21 cellular contexts compared by ENCODE assay signal in the genomic region with DNA sequence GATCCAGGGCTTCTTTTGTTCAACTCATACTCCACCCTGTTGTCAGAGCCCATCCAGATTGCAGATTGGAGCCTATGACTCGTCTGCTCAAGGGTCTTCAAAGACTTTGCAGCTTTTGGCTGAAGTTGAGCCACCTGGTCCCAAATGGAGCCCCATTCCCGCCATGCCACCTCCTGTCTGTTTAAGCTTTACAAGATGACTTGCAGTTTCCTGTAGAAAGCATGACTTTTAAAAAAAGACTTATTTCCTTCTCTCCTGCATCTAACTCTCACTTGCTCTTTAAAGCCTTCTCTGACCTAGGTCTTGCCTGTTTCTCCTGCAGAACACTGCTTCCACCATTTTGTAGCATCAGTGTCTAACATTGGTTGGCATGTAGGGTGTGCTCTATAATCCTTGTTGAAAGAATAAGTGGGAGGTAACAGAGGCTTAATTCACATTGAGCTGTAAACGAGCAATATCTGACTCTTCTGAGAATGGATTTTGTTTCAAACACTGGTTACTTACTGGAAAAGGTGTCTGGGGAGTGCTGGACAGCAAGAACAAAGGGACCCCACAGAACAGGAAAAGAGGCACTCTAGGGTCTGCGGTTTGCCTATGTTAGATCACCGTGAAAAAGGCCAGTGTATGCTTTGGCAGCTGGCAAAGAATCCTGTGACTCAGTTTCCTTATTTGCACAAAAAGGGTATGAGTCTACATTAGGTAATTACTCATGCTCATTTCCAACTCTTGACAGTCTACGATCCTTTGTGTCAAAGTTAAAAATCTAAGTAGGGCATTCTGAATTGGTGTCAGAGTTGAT. TPM values are rescaled to one million over a fixed set of nuclear protein-coding genes. Genes with fewer than 3 reads are reported as not detected.
DNase-seq lines count a peak whose midpoint lies in the region; ATAC-seq and TF ChIP-seq lines count a peak whose summit lies in the region.
"Had no signal": no experiment of that assay in that cellular context is flagged by ENCODE, and none has a peak within 500 bp of the region (broad histone marks: within the 10 kb centered on the region; RNA-seq: fewer than 3 reads in every experiment).

No MANE protein-coding gene starts in this region.

- H3K4me3 Mint-ChIP-seq in chondrocyte (ENCODE audit: unreplicated experiment) = no peak overlapping the region
- H3K4me3 Mint-ChIP-seq: activated CD8-positive, alpha-beta T cell treated with anti-CD3 and anti-CD28 coated beads, Interleukin-2, amount 10 ng/mL, durations not matched to agents 7 days and 5 days; dendritic cell treated with granulocyte-macrophage colony-stimulating factor and Interleukin-4, amounts not matched to agents 40 ng/mL and 50 ng/mL, for 4 days; immature natural killer cell had no signal

- TF ChIP-seq CTCF in chondrocyte (IDR thresholded peaks at IDR 0.05) (no peak), RWPE1 (conservative IDR thresholded peaks at IDR 0.05; ENCODE audit: low read depth) (no peak)

- H3K4me2 ChIP-seq in BLaER1 (peak overlapping the region; percentile 46), Karpas-422 (ENCODE audit: low read depth, low read length, poor library complexity, severe bottlenecking) (no peak overlapping the region)

- CTCF ChIA-PET in RWPE1 (lab: Yijun Ruan, JAX) = no interaction called here

- H3K4me1 ChIP-seq in BLaER1 = peaks cover 13% of the 10 kb centered on the region
- H3K4me1 ChIP-seq in Karpas-422 (ENCODE audit: low read length) = no peaks in the 10 kb centered on the region
- H3K4me1 ChIP-seq: breast epithelium, SJCRH30 had no signal

- H3K36me3 Mint-ChIP-seq in chondrocyte (ENCODE audit: low read depth) = peaks cover 4% of the 10 kb centered on the region

- H3K36me3 ChIP-seq in BLaER1 = peaks cover 30% of the 10 kb centered on the region
- no peaks in the 10 kb centered on the region for H3K36me3 ChIP-seq in Karpas-422 (ENCODE audit: insufficient read depth, low read length)
- H3K36me3 ChIP-seq: breast epithelium had no signal

- no peaks in the 10 kb centered on the region for H3K27me3 ChIP-seq in BLaER1
- H3K27me3 ChIP-seq in Karpas-422 (ENCODE audit: low read length) = no peaks in the 10 kb centered on the region
- H3K27me3 ChIP-seq: breast epithelium, SJCRH30, upper lobe of left lung had no signal

- DNase-seq in Daoy (ENCODE audit: low read depth) (peak; percentile 90), RKO (ENCODE audit: low spot score) (peak; percentile 51), chondrocyte (ENCODE audit: low spot score) (no peak), RWPE1 (ENCODE audit: low spot score) (no peak), middle frontal gyrus (ENCODE audit: extremely low spot score, low spot score) (no peak), Karpas-422 (no peak)
- DNase-seq: activated CD8-positive, alpha-beta T cell treated with anti-CD3 and anti-CD28 coated beads, Interleukin-2, amount 10 ng/mL, durations not matched to agents 7 days and 5 days; activated T-cell treated with anti-CD3 and anti-CD28 coated beads, Interleukin-2, amount 50 U/mL, for 1 hour; COR-L47; foreskin fibroblast; immature natural killer cell; left ventricle myocardium superior; NCI-H187 treated with DMSO at 0.1 percent for 48 hours; NCI-H774; nucleus accumbens; SJCRH30; upper lobe of left lung had no signal

- no peak overlapping the region for H2AFZ ChIP-seq in Karpas-422 (ENCODE audit: low read length)

- peaks cover 30% of the 10 kb centered on the region for H3K4me1 Mint-ChIP-seq in chondrocyte (ENCODE audit: low read depth)

- H4K20me1 ChIP-seq in BLaER1 (peaks cover 92% of the 10 kb centered on the region), Karpas-422 (ENCODE audit: insufficient read depth, low read depth, low read length) (peaks cover 67% of the 10 kb centered on the region)

- no peaks in the 10 kb centered on the region for H3K27me3 Mint-ChIP-seq in chondrocyte (ENCODE audit: low read depth)
- H3K27me3 Mint-ChIP-seq: dendritic cell treated with granulocyte-macrophage colony-stimulating factor and Interleukin-4, amounts not matched to agents 40 ng/mL and 50 ng/mL, for 4 days had no signal

- H3K9ac ChIP-seq in BLaER1 (no peak overlapping the region), Karpas-422 (ENCODE audit: low read length) (no peak overlapping the region)

- peaks cover 48% of the 10 kb centered on the region for H3K79me2 ChIP-seq in Karpas-422 (ENCODE audit: low read length)

- H3K27ac Mint-ChIP-seq in chondrocyte (ENCODE audit: unreplicated experiment) = peak overlapping the region; percentile 37
- H3K27ac Mint-ChIP-seq: activated CD8-positive, alpha-beta T cell treated with anti-CD3 and anti-CD28 coated beads, Interleukin-2, amount 10 ng/mL, durations not matched to agents 7 days and 5 days; dendritic cell treated with granulocyte-macrophage colony-stimulating factor and Interleukin-4, amounts not matched to agents 40 ng/mL and 50 ng/mL, for 4 days had no signal

- no peaks in the 10 kb centered on the region for H3K9me3 ChIP-seq in BLaER1
- H3K9me3 ChIP-seq in Karpas-422 (ENCODE audit: low read length) = no peaks in the 10 kb centered on the region
- H3K9me3 ChIP-seq: breast epithelium, SJCRH30, upper lobe of left lung had no signal

- H3K9me3 Mint-ChIP-seq in chondrocyte (ENCODE audit: low read depth) = no peaks in the 10 kb centered on the region
- H3K9me3 Mint-ChIP-seq: dendritic cell treated with granulocyte-macrophage colony-stimulating factor and Interleukin-4, amounts not matched to agents 40 ng/mL and 50 ng/mL, for 4 days; immature natural killer cell had no signal

- H3K27ac ChIP-seq in BLaER1 (no peak overlapping the region; the same call in 1 of the 2 replicates), RWPE1 (no peak overlapping the region), Karpas-422 (ENCODE audit: low read length) (no peak overlapping the region)
- H3K27ac ChIP-seq: breast epithelium, SJCRH30, upper lobe of left lung had no signal

- POLR2A ChIA-PET in RWPE1 (lab: Yijun Ruan, JAX; ENCODE audit: low non-redundant PET) = no interaction called here

- ATAC-seq in HG03565 (IDR thresholded peaks at IDR 0.05; ENCODE audit: unreplicated experiment) = no peak
- ATAC-seq: activated CD8-positive, alpha-beta T cell treated with anti-CD3 and anti-CD28 coated beads, Interleukin-2, amount 10 ng/mL, durations not matched to agents 7 days and 5 days; left ventricle myocardium superior had no signal

- H3K9me2 ChIP-seq in Karpas-422 (replicated peaks; ENCODE audit: insufficient read depth, low read length) = no peaks in the 10 kb centered on the region

- H3K4me3 ChIP-seq in BLaER1 = no peak overlapping the region
- no peak overlapping the region for H3K4me3 ChIP-seq in Karpas-422 (ENCODE audit: low read length)
- H3K4me3 ChIP-seq: breast epithelium, SJCRH30, upper lobe of left lung had no signal

RNA-seq across cellular contexts. Expression of a gene that starts 30.3 kb away (rescaled TPM):
- total RNA-seq in Daoy (2014; rRNA removed; shearing (Covaris generic)) = 88.3 and 113 TPM in 2 replicates
- 73.0 to 90.9 TPM (median 75.0 TPM) in 3 replicates for total RNA-seq in chondrocyte
- 19.0 and 24.2 TPM in 2 replicates for total RNA-seq in Karpas-422 (2014; rRNA removed; shearing (Covaris generic); ENCODE audit: low replicate concordance)

RNA-seq across cellular contexts. Expression of a gene that starts 52.8 kb away (rescaled TPM):
- total RNA-seq in Daoy (2014; rRNA removed; shearing (Covaris generic)) = 56.9 and 57.9 TPM in 2 replicates
- total RNA-seq in chondrocyte = 33.4 to 40.8 TPM (median 35.3 TPM) in 3 replicates
- 75.9 and 100 TPM in 2 replicates for total RNA-seq in Karpas-422 (2014; rRNA removed; shearing (Covaris generic); ENCODE audit: low replicate concordance)

Comparison
In these comparisons a context has a peak if more than half of its experiments do, and no peak if none do; other contexts are left out.
1. DNase-seq: peak in Daoy (single experiment) and RKO (single experiment); none in chondrocyte (single experiment), RWPE1 (single experiment), middle frontal gyrus (single experiment) and Karpas-422 (single experiment).